Comparison of ENCODE assay signal across 25 cellular contexts in genomic region chr10:125165584-125166340, GRCh38.
"Had no signal": no experiment of that assay in that cellular context is flagged by ENCODE, and none has a peak within 500 bp of the region (broad histone marks: within the 10 kb centered on the region; RNA-seq: fewer than 3 reads in every experiment).

No MANE protein-coding gene starts in this region.

- ATAC-seq: gastrocnemius medialis; left cardiac atrium; left ventricle myocardium superior; mucosa of descending colon; naive thymus-derived CD8-positive, alpha-beta T cell; right lobe of liver; stimulated activated memory B cell treated with anti-CD40 and anti-IgM and Interleukin-4, amounts not matched to agents 10 μg/mL and 1 μg/mL and 100 μg/mL, for 72 hours had no signal

- H3K36me3 ChIP-seq: esophagus muscularis mucosa, gastrocnemius medialis, prostate gland, right lobe of liver, spleen, tibial nerve had no signal

- H3K36me3 Mint-ChIP-seq: stimulated activated memory B cell treated with anti-CD40 and anti-IgM and Interleukin-4, amounts not matched to agents 10 μg/mL and 1 μg/mL and 100 μg/mL, for 72 hours had no signal

- H3K27me3 ChIP-seq: dorsolateral prefrontal cortex, esophagus muscularis mucosa, gastrocnemius medialis, testis, tibial nerve had no signal

- H3K9ac ChIP-seq: parathyroid adenoma had no signal

- H3K4me1 Mint-ChIP-seq: stimulated activated memory B cell treated with anti-CD40 and anti-IgM and Interleukin-4, amounts not matched to agents 10 μg/mL and 1 μg/mL and 100 μg/mL, for 72 hours had no signal

- H3K27ac ChIP-seq: dorsolateral prefrontal cortex, epithelial cell of prostate, esophagus muscularis mucosa, gastrocnemius medialis, parathyroid adenoma, prostate gland, right lobe of liver, spleen, testis, tibial nerve had no signal

- H2AFZ ChIP-seq: parathyroid adenoma had no signal

- H3K4me3 ChIP-seq: dorsolateral prefrontal cortex, esophagus muscularis mucosa, gastrocnemius medialis, lung, mucosa of descending colon, prostate gland, right lobe of liver, spleen, testis, tibial nerve had no signal

- H3K4me1 ChIP-seq: prostate gland, testis had no signal

- H3K9me3 Mint-ChIP-seq: stimulated activated memory B cell treated with anti-CD40 and anti-IgM and Interleukin-4, amounts not matched to agents 10 μg/mL and 1 μg/mL and 100 μg/mL, for 72 hours; stimulated activated naive CD8-positive, alpha-beta T cell treated with anti-CD3 and anti-CD28 coated beads, Interleukin-15, Interleukin-2, amounts not matched to agents 100 ng/mL and 50 ng/mL, for 24 hours had no signal

- DNase-seq: cerebellar nuclear complex; dorsolateral prefrontal cortex; effector CD8-positive, alpha-beta T cell; gastrocnemius medialis; left cardiac atrium; left ventricle myocardium superior; mucosa of descending colon; naive thymus-derived CD8-positive, alpha-beta T cell; occipital lobe; right lobe of liver; spleen; stimulated activated CD4-positive, alpha-beta T cell treated with anti-CD3 and anti-CD28 coated beads, Interleukin-15, amount 100 ng/mL, for 24 hours; stimulated activated CD4-positive, alpha-beta T cell treated with anti-CD3 and anti-CD28 coated beads, Interleukin-1b, Interleukin-23, amount 100 ng/mL, for 48 hours; stimulated activated CD4-positive, alpha-beta T cell treated with anti-CD3 and anti-CD28 coated beads, Interleukin-4, amount 100 ng/mL, for 24 hours; testis had no signal

- H3K9me3 ChIP-seq: esophagus muscularis mucosa, gastrocnemius medialis, mucosa of descending colon, prostate gland, right lobe of liver, spleen, testis, tibial nerve had no signal

- H3K27ac Mint-ChIP-seq: naive thymus-derived CD8-positive, alpha-beta T cell; stimulated activated memory B cell treated with anti-CD40 and anti-IgM and Interleukin-4, amounts not matched to agents 10 μg/mL and 1 μg/mL and 100 μg/mL, for 72 hours; stimulated activated naive CD8-positive, alpha-beta T cell treated with anti-CD3 and anti-CD28 coated beads, Interleukin-15, Interleukin-2, amounts not matched to agents 100 ng/mL and 50 ng/mL, for 24 hours had no signal

- H3K4me3 Mint-ChIP-seq: naive thymus-derived CD8-positive, alpha-beta T cell; stimulated activated memory B cell treated with anti-CD40 and anti-IgM and Interleukin-4, amounts not matched to agents 10 μg/mL and 1 μg/mL and 100 μg/mL, for 72 hours; stimulated activated naive CD8-positive, alpha-beta T cell treated with anti-CD3 and anti-CD28 coated beads, Interleukin-15, Interleukin-2, amounts not matched to agents 100 ng/mL and 50 ng/mL, for 24 hours had no signal

- FAIRE-seq: colon, keratinocyte had no signal

- H3K79me2 ChIP-seq: parathyroid adenoma had no signal
